ENCODE assay signal across 35 cellular contexts in the genomic region with DNA sequence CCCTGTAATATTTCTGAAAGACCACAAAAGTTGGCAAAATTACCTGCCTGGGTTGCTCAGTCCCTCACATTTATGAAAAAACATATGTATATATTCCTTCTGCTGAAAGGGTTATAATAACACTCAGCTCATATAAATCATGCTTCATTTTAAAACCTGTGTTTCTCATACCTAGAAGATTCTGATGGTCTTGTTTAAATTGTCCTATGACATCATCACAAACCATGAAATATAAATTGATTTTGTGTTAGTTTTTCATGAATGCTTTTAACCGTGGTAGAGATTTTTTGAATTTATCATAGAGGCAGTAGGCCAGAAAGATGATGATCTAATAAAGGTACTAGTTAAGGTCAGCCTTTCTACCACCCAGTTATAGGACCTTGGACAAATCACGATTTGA.
"Had no signal": no experiment of that assay in that cellular context is flagged by ENCODE, and none has a peak within 500 bp of the region (broad histone marks: within the 10 kb centered on the region; RNA-seq: fewer than 3 reads in every experiment).

No MANE protein-coding gene starts in this region.

- H3K4me3 ChIP-seq: MG63 had no signal

- DNase-seq: Kasumi-1, MG63, MM.1S, MV-4-11, NCI-H1048, NCI-H1092, NCI-H1092 treated with DMSO at 0.1 percent for 48 hours, NCI-H1105, NCI-H1105 treated with DMSO at 0.1 percent for 48 hours, NCI-H1417, NCI-H1417 treated with DMSO at 0.1 percent for 48 hours, NCI-H1436, NCI-H1436 treated with DMSO at 0.1 percent for 48 hours, NCI-H146, NCI-H1694, NCI-H1694 treated with DMSO at 0.1 percent for 48 hours, NCI-H187, NCI-H187 treated with DMSO at 0.1 percent for 48 hours, NCI-H1930, NCI-H2029, NCI-H2029 treated with DMSO at 0.1 percent for 48 hours, NCI-H2081, NCI-H2081 treated with DMSO at 0.1 percent for 48 hours, NCI-H2107, NCI-H2171, NCI-H2171 treated with DMSO at 0.1 percent for 48 hours, NCI-H2227 treated with DMSO at 0.1 percent for 48 hours, NCI-H226, NCI-H345, NCI-H446, NCI-H446 treated with DMSO at 0.1 percent for 48 hours, NCI-H510A, NCI-H510A treated with DMSO at 0.1 percent for 48 hours, NCI-H524, NCI-H524 treated with DMSO at 0.1 percent for 48 hours had no signal

- H3K27me3 ChIP-seq: MG63 had no signal
